9 cellular contexts compared by ENCODE assay signal in the genomic region with DNA sequence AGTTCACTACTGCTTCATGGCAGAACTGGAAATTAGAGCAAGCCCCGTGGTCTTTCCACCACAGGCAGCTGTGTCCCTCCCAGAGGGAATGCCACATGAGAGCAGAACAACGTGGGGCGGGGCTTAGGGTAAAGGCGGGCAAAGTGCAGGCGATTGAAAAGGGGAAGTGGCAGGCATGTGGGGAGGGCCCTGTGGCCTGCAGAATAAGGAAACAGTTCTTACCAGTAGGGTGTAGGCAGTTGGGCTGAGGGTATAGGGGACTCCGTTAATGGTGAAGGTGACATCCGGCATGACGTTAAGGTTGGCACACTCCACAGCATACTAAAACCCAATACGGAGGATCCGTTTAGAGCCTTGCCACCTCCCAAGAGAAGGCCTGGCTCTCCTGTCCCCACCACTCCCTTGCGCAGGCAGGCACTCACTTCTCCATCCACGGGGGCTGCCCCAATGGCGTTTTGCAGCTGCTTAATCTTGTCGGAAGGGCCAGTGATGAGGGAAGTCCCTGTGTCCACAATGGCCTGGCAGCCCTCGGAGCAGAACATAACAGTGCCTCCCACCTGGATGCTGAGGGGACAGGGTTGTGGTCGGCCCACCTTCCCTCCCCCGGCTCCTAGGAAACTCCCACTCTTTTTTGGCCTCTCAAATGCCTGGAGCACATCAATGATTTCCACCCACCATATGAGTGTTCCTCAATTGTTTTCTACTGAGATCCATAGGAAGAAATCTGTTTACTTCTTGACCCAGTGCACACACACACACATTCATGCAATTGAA. TPM values are rescaled to one million over a fixed set of nuclear protein-coding genes. Genes with fewer than 3 reads are reported as not detected.
DNase-seq lines count a peak whose midpoint lies in the region; ATAC-seq, FAIRE-seq and TF ChIP-seq lines count a peak whose summit lies in the region.
"Had no signal": no experiment of that assay in that cellular context is flagged by ENCODE, and none has a peak within 500 bp of the region (broad histone marks: within the 10 kb centered on the region; RNA-seq: fewer than 3 reads in every experiment).

No MANE protein-coding gene starts in this region.

- TF ChIP-seq RAD21 in GM12878 (IDR thresholded peaks at IDR 0.05; ENCODE audit: insufficient read depth, low read depth, low read length) = no peak

- H3K4me3 ChIP-seq in GM12878 (no peak overlapping the region), neuronal stem cell (ENCODE audit: low read length in 2 of 2) (peak overlapping the region in 1 of 2 donors; percentile 13)

- H3K36me3 ChIP-seq in GM12878 (ENCODE audit: control insufficient read depth in 2 of 2, insufficient read depth in 2 of 2, low read length in 1 of 2) (no peaks in the 10 kb centered on the region), neuronal stem cell (replicated peaks in 1 of 2; ENCODE audit: control insufficient read depth in 2 of 2, insufficient read depth in 2 of 2, low read length in 2 of 2) (no peaks in the 10 kb centered on the region)

- peak overlapping the region; percentile 58 for H3K4me2 ChIP-seq in GM12878 (ENCODE audit: control insufficient read depth, insufficient read depth)
- H3K4me2 ChIP-seq in neuronal stem cell (ENCODE audit: insufficient read depth, low read length, poor library complexity, severe bottlenecking) = no peak overlapping the region

- peak overlapping the region; percentile 30 for H3K18ac ChIP-seq in neuronal stem cell (ENCODE audit: low read length)

- no peak overlapping the region for H4K91ac ChIP-seq in neuronal stem cell (ENCODE audit: low read depth, low read length, poor library complexity)

- H3K23ac ChIP-seq in neuronal stem cell (ENCODE audit: low read depth, low read length, poor library complexity) = no peak overlapping the region

- no peak overlapping the region for H3K9ac ChIP-seq in GM12878 (ENCODE audit: control insufficient read depth, insufficient read depth, low read length)
- peak overlapping the region; percentile 61 for H3K9ac ChIP-seq in neuronal stem cell (ENCODE audit: low read depth, low read length, poor library complexity)

- RAD21 ChIA-PET in GM12878 (lab: Charles Lee; ENCODE audit: unreplicated experiment) = interaction anchor here (0.9 kb wide), 1 partner anchor 19 kb away, joined by 4 read pairs; no protein-coding TSS in a partner anchor

- FAIRE-seq in GM12878 (lab: Jason Lieb, UNC) = peak; percentile 92

- DNase-seq in NCI-H1694 treated with DMSO at 0.1 percent for 48 hours (lab: John Stamatoyannopoulos, UW) (peak; percentile 26), NCI-H1694 (lab: John Stamatoyannopoulos, UW) (no peak), NCI-H2171 treated with DMSO at 0.1 percent for 48 hours (lab: John Stamatoyannopoulos, UW) (peak; percentile 21), GM12878 (ENCODE audit: low read depth, low spot score) (peak; percentile 66), neuronal stem cell (ENCODE audit: low spot score) (no peak), DMS153 (lab: John Stamatoyannopoulos, UW) (no peak)
- no peak for DNase-seq in activated effector memory CD4-positive, alpha-beta T cell treated with Interleukin-2 at 50 U/mL for 16 hours

- CTCF ChIA-PET in GM12878 (lab: Yijun Ruan, JAX) = interaction anchor here (0.9 to 2.2 kb wide), 6 partner anchors 14 to 94 kb away, joined by 3 to 10 read pairs (median 4); no protein-coding TSS in a partner anchor

- peak overlapping the region; percentile 20 for H2BK15ac ChIP-seq in neuronal stem cell (ENCODE audit: low read length)

- H3K27ac ChIP-seq in GM12878 (ENCODE audit: control insufficient read depth, insufficient read depth) = no peak overlapping the region
- no peak overlapping the region for H3K27ac ChIP-seq in neuronal stem cell (replicated peaks; ENCODE audit: low read length)

- H2AFZ ChIP-seq in GM12878 (ENCODE audit: control insufficient read depth, low read depth, low read length) = peak overlapping the region; percentile 59
- H2AFZ ChIP-seq in neuronal stem cell (ENCODE audit: low read length) = no peak overlapping the region

- no peak overlapping the region for H2BK12ac ChIP-seq in neuronal stem cell (ENCODE audit: low read length)

- H2BK120ac ChIP-seq in neuronal stem cell (ENCODE audit: low read depth, low read length) = no peak overlapping the region

- no TSS peak for BruUV-seq in GM12878 (replicated peaks; lab: Mats Ljungman, UMichigan)

- H3K4ac ChIP-seq in neuronal stem cell (ENCODE audit: low read length) = no peak overlapping the region

- H3K9me3 ChIP-seq in GM12878 (replicated peaks; ENCODE audit: control insufficient read depth, insufficient read depth, low read length) = no peaks in the 10 kb centered on the region
- H3K9me3 ChIP-seq in neuronal stem cell (replicated peaks in 1 of 2; ENCODE audit: control insufficient read depth in 2 of 2, insufficient read depth in 1 of 2, low read depth in 1 of 2, low read length in 2 of 2) = peaks cover 0 to 2% of the 10 kb centered on the region in 2 donors

- H3K79me2 ChIP-seq in GM12878 (ENCODE audit: control insufficient read depth, insufficient read depth, low read length) = no peaks in the 10 kb centered on the region

- peaks cover 17% of the 10 kb centered on the region for H3K4me1 ChIP-seq in GM12878 (ENCODE audit: control insufficient read depth, insufficient read depth, low read length)
- peaks cover 0 to 4% of the 10 kb centered on the region in 2 donors for H3K4me1 ChIP-seq in neuronal stem cell (ENCODE audit: control insufficient read depth in 2 of 2, insufficient read depth in 1 of 2, low read depth in 1 of 2, low read length in 2 of 2)

- WGBS in GM12878 (ENCODE audit: insufficient coverage, insufficient replicate concordance, low lambda C conversion rate, missing lambda C conversion rate) = 8% methylated on average over 17 of the region's 17 CpGs
- WGBS in neuronal stem cell (ENCODE audit: extremely low coverage in 2 of 2, insufficient read length in 2 of 2, insufficient replicate concordance in 1 of 2), 2 donors = no CpG with 5 or more reads among the region's 17 CpGs

- POLR2A ChIA-PET in GM12878 (lab: Charles Lee) = interaction anchor here (0.6 to 0.8 kb wide), 2 partner anchors 18 to 317 kb away, joined by 3 read pairs; no protein-coding TSS in a partner anchor

- H4K20me1 ChIP-seq in GM12878 (ENCODE audit: control insufficient read depth, insufficient read depth) = no peaks in the 10 kb centered on the region

- peak in 1 of 2 experiments; percentile 69; a peak in 2 of 4 replicates for TF ChIP-seq EP300 in GM12878 (IDR thresholded peaks at IDR 0.05; ENCODE audit: borderline replicate concordance in 1 of 2, control insufficient read depth in 1 of 2, low read depth in 2 of 2, low read length in 2 of 2)

- H2BK5ac ChIP-seq in neuronal stem cell (ENCODE audit: low read length) = no peak overlapping the region

- TF ChIP-seq POLR2A in GM12878 (IDR thresholded peaks at IDR 0.05; ENCODE audit: low read depth, low read length) = peak; percentile 55

- in situ Hi-C loops in GM12878 (cut with MboI) = no loop called here

- H4K8ac ChIP-seq in neuronal stem cell (ENCODE audit: low read depth, low read length) = no peak overlapping the region

- peak overlapping the region; percentile 34 for H2AK5ac ChIP-seq in neuronal stem cell (ENCODE audit: low read depth, low read length)

- H3K27me3 ChIP-seq in GM12878 (replicated peaks in 1 of 2; ENCODE audit: control insufficient read depth in 2 of 2, insufficient read depth in 2 of 2, low read length in 1 of 2) (no peaks in the 10 kb centered on the region), neuronal stem cell (ENCODE audit: control insufficient read depth in 3 of 3, insufficient read depth in 3 of 3, low read depth in 1 of 3, low read length in 3 of 3) (peaks cover 0 to 5% (median 0%) of the 10 kb centered on the region in 3 experiments)

- H3K14ac ChIP-seq in neuronal stem cell (ENCODE audit: low read length) = no peak overlapping the region

- intact Hi-C loops in GM12878 (cut with micrococcal nuclease; ENCODE audit: unreplicated experiment) = no loop called here

- peak; percentile 93 for ATAC-seq in HG02763 (IDR thresholded peaks at IDR 0.05; ENCODE audit: unreplicated experiment)
- ATAC-seq in GM12878 = peak; percentile 99

- SMC1A ChIA-PET in GM12878 (lab: Charles Lee; ENCODE audit: uncharacterized antibody, unreplicated experiment) = interaction anchor here (0.7 to 1.6 kb wide), 6 partner anchors 19 to 94 kb away, joined by 3 to 8 read pairs (median 4); no protein-coding TSS in a partner anchor

- no peaks in the 10 kb centered on the region for H3K79me1 ChIP-seq in neuronal stem cell (ENCODE audit: low read depth, low read length)

- TF ChIP-seq CTCF in GM12878 (IDR thresholded peaks at IDR 0.05 in 2 of 3, conservative IDR thresholded peaks at IDR 0.05 in 1 of 3; ENCODE audit: control insufficient read depth in 2 of 3, extremely low read depth in 1 of 3, insufficient read depth in 1 of 3, low read depth in 3 of 3, low read length in 3 of 3) = no peak

RNA-seq across cellular contexts. Expression of a gene that starts 9.1 kb away (rescaled TPM):
- not detected in 2 replicates for total RNA-seq in GM12878 (2013; cell fraction: nucleolus; rRNA removed)
- not detected in 2 replicates for total RNA-seq in GM12878 (2014; rRNA removed)
- total RNA-seq in GM12878 (2014; rRNA removed; fragmentation: Illumina TruSeq; extraction: Trizol) = not detected in 2 replicates
- total RNA-seq in GM12878 (2021) = not detected in 2 replicates
- not detected for polyA plus RNA-seq in GM12878 (2011; ENCODE audit: low read depth)
- not detected in 2 replicates for polyA plus RNA-seq in GM12878 (2011; rRNA removed)
- polyA plus RNA-seq in GM12878 (2011; cell fraction: cytosol; rRNA removed) = not detected in 2 replicates
- polyA plus RNA-seq in GM12878 (2011; cell fraction: nucleus; rRNA removed) = not detected in 2 replicates
- polyA plus RNA-seq in GM12878 (2012) = not detected in 2 replicates
- polyA plus RNA-seq in GM12878 (2014; fragmentation: Illumina TruSeq; extraction: Trizol) = not detected in 2 replicates
- not detected for polyA plus RNA-seq in GM12878 (2014; fragmentation: Nextera tagmentation; extraction: Ambion mirVana)
- polyA plus RNA-seq in GM12878 (2014; rRNA removed) = 0.05 TPM in 1 of 2 replicates, not detected in the other
- polyA plus RNA-seq in GM12878 (2016; fragmentation: Nextera tagmentation; extraction: Ambion mirVana) = under 1 TPM in 1 of 2 experiments, not detected in 1; 0.09 TPM
- polyA minus RNA-seq in GM12878 (2011; rRNA and poly(A)+ RNA removed) = not detected in 2 replicates
- polyA minus RNA-seq in GM12878 (2011; cell fraction: cytosol; rRNA and poly(A)+ RNA removed) = not detected in 2 replicates
- not detected in 2 replicates for polyA minus RNA-seq in GM12878 (2011; cell fraction: nucleus; rRNA and poly(A)+ RNA removed)
- 0.26 TPM for polyA plus RNA-seq in neuronal stem cell (2013, experiment 1 of 2)
- polyA plus RNA-seq in neuronal stem cell (2013, experiment 2 of 2) = 0.35 TPM

RNA-seq across cellular contexts. Expression of a gene that starts 11.4 kb away (rescaled TPM):
- not detected in 2 replicates for total RNA-seq in GM12878 (2013; cell fraction: nucleolus; rRNA removed)
- not detected in 2 replicates for total RNA-seq in GM12878 (2014; rRNA removed)
- not detected in 2 replicates for total RNA-seq in GM12878 (2014; rRNA removed; fragmentation: Illumina TruSeq; extraction: Trizol)
- 0.26 TPM in 1 of 2 replicates, not detected in the other for total RNA-seq in GM12878 (2021)
- not detected for polyA plus RNA-seq in GM12878 (2011; ENCODE audit: low read depth)
- not detected in 2 replicates for polyA plus RNA-seq in GM12878 (2011; rRNA removed)
- not detected in 2 replicates for polyA plus RNA-seq in GM12878 (2011; cell fraction: cytosol; rRNA removed)
- not detected in 2 replicates for polyA plus RNA-seq in GM12878 (2011; cell fraction: nucleus; rRNA removed)
- polyA plus RNA-seq in GM12878 (2012) = not detected in 2 replicates
- not detected in 2 replicates for polyA plus RNA-seq in GM12878 (2014; fragmentation: Illumina TruSeq; extraction: Trizol)
- not detected for polyA plus RNA-seq in GM12878 (2014; fragmentation: Nextera tagmentation; extraction: Ambion mirVana)
- not detected in 2 replicates for polyA plus RNA-seq in GM12878 (2014; rRNA removed)
- not detected for polyA plus RNA-seq in GM12878 (2016; fragmentation: Nextera tagmentation; extraction: Ambion mirVana)
- not detected in 2 replicates for polyA minus RNA-seq in GM12878 (2011; rRNA and poly(A)+ RNA removed)
- not detected in 2 replicates for polyA minus RNA-seq in GM12878 (2011; cell fraction: cytosol; rRNA and poly(A)+ RNA removed)
- polyA minus RNA-seq in GM12878 (2011; cell fraction: nucleus; rRNA and poly(A)+ RNA removed) = not detected in 2 replicates
- polyA plus RNA-seq in neuronal stem cell (2013, experiment 1 of 2) = not detected
- not detected for polyA plus RNA-seq in neuronal stem cell (2013, experiment 2 of 2)
- total RNA-seq: fibroblast of villous mesenchyme had no signal

RNA-seq across cellular contexts. Expression of a gene that starts 40.7 kb away (rescaled TPM):
- 4.2 and 5.3 TPM in 2 replicates for total RNA-seq in GM12878 (2013; cell fraction: nucleolus; rRNA removed)
- 5.1 and 5.7 TPM in 2 replicates for total RNA-seq in GM12878 (2014; rRNA removed)
- 5.8 and 6.0 TPM in 2 replicates for total RNA-seq in GM12878 (2014; rRNA removed; fragmentation: Illumina TruSeq; extraction: Trizol)
- 7.7 and 11.4 TPM in 2 replicates for total RNA-seq in GM12878 (2021)
- 3.3 TPM for polyA plus RNA-seq in GM12878 (2011; ENCODE audit: low read depth)
- 2.4 and 2.8 TPM in 2 replicates for polyA plus RNA-seq in GM12878 (2011; rRNA removed)
- polyA plus RNA-seq in GM12878 (2011; cell fraction: cytosol; rRNA removed) = 1.5 and 1.6 TPM in 2 replicates
- polyA plus RNA-seq in GM12878 (2011; cell fraction: nucleus; rRNA removed) = 11.0 and 17.7 TPM in 2 replicates
- polyA plus RNA-seq in GM12878 (2012) = 2.5 and 7.6 TPM in 2 replicates
- 5.6 and 7.3 TPM in 2 replicates for polyA plus RNA-seq in GM12878 (2014; fragmentation: Illumina TruSeq; extraction: Trizol)
- polyA plus RNA-seq in GM12878 (2014; fragmentation: Nextera tagmentation; extraction: Ambion mirVana) = 1 to 10 TPM; 5.7 TPM
- polyA plus RNA-seq in GM12878 (2014; rRNA removed) = 3.9 and 5.5 TPM in 2 replicates
- 1 to 10 TPM; 3.5 to 3.9 TPM for polyA plus RNA-seq in GM12878 (2016; fragmentation: Nextera tagmentation; extraction: Ambion mirVana)
- 4.0 and 5.3 TPM in 2 replicates for polyA minus RNA-seq in GM12878 (2011; rRNA and poly(A)+ RNA removed)
- 1.1 and 1.4 TPM in 2 replicates for polyA minus RNA-seq in GM12878 (2011; cell fraction: cytosol; rRNA and poly(A)+ RNA removed)
- polyA minus RNA-seq in GM12878 (2011; cell fraction: nucleus; rRNA and poly(A)+ RNA removed) = 7.9 and 10.5 TPM in 2 replicates
- not detected for polyA plus RNA-seq in neuronal stem cell (2013, experiment 1 of 2)
- not detected for polyA plus RNA-seq in neuronal stem cell (2013, experiment 2 of 2)
- total RNA-seq: fibroblast of villous mesenchyme had no signal

Comparison
In these comparisons a context has a peak if more than half of its experiments do, and no peak if none do; other contexts are left out.
1. DNase-seq: peak in NCI-H1694 treated with DMSO at 0.1 percent for 48 hours (single experiment), NCI-H2171 treated with DMSO at 0.1 percent for 48 hours (single experiment) and GM12878 (single experiment); none in NCI-H1694 (single experiment), neuronal stem cell (single experiment), DMS153 (single experiment) and activated effector memory CD4-positive, alpha-beta T cell treated with Interleukin-2 at 50 U/mL for 16 hours (single experiment).